8 cellular contexts compared by ENCODE assay signal in the genomic region with DNA sequence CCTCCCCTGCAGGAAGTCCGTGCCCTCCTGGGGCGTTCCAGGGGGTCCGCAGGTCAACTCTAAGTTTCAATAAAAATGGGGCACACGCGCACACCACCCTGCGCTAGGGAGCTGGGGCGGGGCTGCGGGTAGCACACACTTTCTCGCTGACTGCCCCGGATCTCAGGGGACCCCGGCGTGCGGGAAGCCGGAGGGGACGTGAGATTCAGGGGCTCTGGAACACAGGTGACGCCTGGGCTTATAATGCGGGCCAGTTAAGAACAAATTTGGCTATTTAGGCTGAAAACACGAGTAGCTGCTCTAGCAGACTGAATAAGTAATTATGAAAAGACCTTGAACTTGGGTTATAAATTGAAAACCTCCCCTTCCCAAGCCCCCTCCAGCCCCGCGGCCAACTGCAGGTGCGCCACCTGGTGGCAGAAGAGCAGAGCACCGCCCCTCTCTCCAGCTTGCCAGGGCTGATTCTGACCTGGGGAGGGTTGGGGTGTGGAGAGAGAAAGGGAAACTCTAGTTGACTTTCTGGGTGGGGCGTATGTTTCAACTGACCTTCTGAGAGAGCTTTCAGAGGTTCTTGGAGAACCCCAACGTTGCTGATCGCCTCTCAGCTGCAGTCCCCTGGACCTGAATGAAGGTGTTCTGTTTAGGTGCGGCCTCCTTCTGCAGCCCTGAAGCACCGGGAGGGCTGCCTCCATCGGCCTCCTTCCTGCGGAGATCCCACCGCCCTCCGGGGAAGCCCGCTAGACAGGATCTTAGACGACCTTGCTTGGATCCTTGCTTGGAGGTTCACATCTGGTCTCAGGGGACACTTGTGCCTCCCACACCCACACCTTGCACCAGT.
DNase-seq lines count a peak whose midpoint lies in the region; ATAC-seq lines count a peak whose summit lies in the region.

No MANE protein-coding gene starts in this region.

- peak; percentile 66 for ATAC-seq in GM21717 (IDR thresholded peaks at IDR 0.05; ENCODE audit: unreplicated experiment)
- peak; percentile 78 for ATAC-seq in effector memory CD8-positive, alpha-beta T cell (replicated peaks)
- peak; percentile 62 to 79 for ATAC-seq in natural killer cell treated with Interleukin-12 subunit alpha and Interleukin-12 subunit beta and Interleukin-15 and Interleukin-18, amount 100 ng/mL, for 72 hours

- peak overlapping the region in 1 of 2 donors; percentile 20 for H3K27ac Mint-ChIP-seq in effector memory CD8-positive, alpha-beta T cell
- H3K27ac Mint-ChIP-seq in natural killer cell treated with Interleukin-12 subunit alpha and Interleukin-12 subunit beta and Interleukin-15 and Interleukin-18, amount 100 ng/mL, for 72 hours = no peak overlapping the region

- H3K27me3 Mint-ChIP-seq in effector memory CD8-positive, alpha-beta T cell = peaks cover 18 to 36% of the 10 kb centered on the region in 2 donors
- H3K27me3 Mint-ChIP-seq in natural killer cell treated with Interleukin-12 subunit alpha and Interleukin-12 subunit beta and Interleukin-15 and Interleukin-18, amount 100 ng/mL, for 72 hours = peaks cover 6 to 7% of the 10 kb centered on the region in 2 donors

- DNase-seq in D341Med (ENCODE audit: low spot score) = peak; percentile 87
- peak; percentile 23 for DNase-seq in NCI-H1092 (lab: John Stamatoyannopoulos, UW)
- DNase-seq in activated CD4-positive, alpha-beta T cell treated with anti-CD3 and anti-CD28 coated beads, Interleukin-2, amount 50 U/mL, for 24 hours (ENCODE audit: low read depth in 1 of 2, low spot score in 1 of 2) = peak; percentile 12 to 35
- DNase-seq in effector memory CD8-positive, alpha-beta T cell = peak; percentile 51 to 59 (median 52)
- no peak for DNase-seq in natural killer cell treated with Interleukin-12 subunit alpha and Interleukin-12 subunit beta and Interleukin-15 and Interleukin-18, amount 100 ng/mL, for 72 hours (ENCODE audit: low spot score)
- no peak for DNase-seq in occipital lobe (lab: John Stamatoyannopoulos, UW)

- H3K4me1 ChIP-seq in thymus (ENCODE audit: control insufficient read depth, insufficient read depth, low read length) = no peaks in the 10 kb centered on the region

- 23% methylated on average over 33 of the region's 33 CpGs for WGBS in thymus

- no peaks in the 10 kb centered on the region for H3K36me3 ChIP-seq in thymus (ENCODE audit: control insufficient read depth, insufficient read depth)

- peak overlapping the region; percentile 24 for H3K4me3 ChIP-seq in thymus (ENCODE audit: low read length)

- peaks cover 5 to 9% of the 10 kb centered on the region in 2 donors for H3K4me1 Mint-ChIP-seq in effector memory CD8-positive, alpha-beta T cell (ENCODE audit: low read depth in 2 of 2)
- peaks cover 0 to 2% of the 10 kb centered on the region in 2 donors for H3K4me1 Mint-ChIP-seq in natural killer cell treated with Interleukin-12 subunit alpha and Interleukin-12 subunit beta and Interleukin-15 and Interleukin-18, amount 100 ng/mL, for 72 hours (ENCODE audit: low read depth in 2 of 2)

- no peaks in the 10 kb centered on the region for H3K9me3 ChIP-seq in thymus (ENCODE audit: control insufficient read depth)

- H3K27ac ChIP-seq in thymus (ENCODE audit: low read depth) = no peak overlapping the region

- peaks cover 5% of the 10 kb centered on the region for H3K27me3 ChIP-seq in thymus (ENCODE audit: control insufficient read depth, insufficient read depth)

- H3K36me3 Mint-ChIP-seq in effector memory CD8-positive, alpha-beta T cell (ENCODE audit: insufficient read depth) = no peaks in the 10 kb centered on the region
- H3K36me3 Mint-ChIP-seq in natural killer cell treated with Interleukin-12 subunit alpha and Interleukin-12 subunit beta and Interleukin-15 and Interleukin-18, amount 100 ng/mL, for 72 hours = no peaks in the 10 kb centered on the region

- H3K9me3 Mint-ChIP-seq in effector memory CD8-positive, alpha-beta T cell = no peaks in the 10 kb centered on the region
- no peaks in the 10 kb centered on the region for H3K9me3 Mint-ChIP-seq in natural killer cell treated with Interleukin-12 subunit alpha and Interleukin-12 subunit beta and Interleukin-15 and Interleukin-18, amount 100 ng/mL, for 72 hours

- peak overlapping the region; percentile 66 to 68 for H3K4me3 Mint-ChIP-seq in effector memory CD8-positive, alpha-beta T cell
- no peak overlapping the region for H3K4me3 Mint-ChIP-seq in natural killer cell treated with Interleukin-12 subunit alpha and Interleukin-12 subunit beta and Interleukin-15 and Interleukin-18, amount 100 ng/mL, for 72 hours

Comparison
In these comparisons a context has a peak if more than half of its experiments do, and no peak if none do; other contexts are left out.
1. DNase-seq: peak in D341Med (single experiment), NCI-H1092 (single experiment), activated CD4-positive, alpha-beta T cell treated with anti-CD3 and anti-CD28 coated beads, Interleukin-2, amount 50 U/mL, for 24 hours (2 of 2) and effector memory CD8-positive, alpha-beta T cell (3 of 3); none in natural killer cell treated with Interleukin-12 subunit alpha and Interleukin-12 subunit beta and Interleukin-15 and Interleukin-18, amount 100 ng/mL, for 72 hours (single experiment) and occipital lobe (single experiment).
2. Peak in every context shown above with its lines, with median percentiles within 50 percentile points of each other: ATAC-seq.